ENCODE assay signal across 23 cellular contexts in genomic region chr2:181356526-181356925, GRCh38.
"Had no signal": no experiment of that assay in that cellular context is flagged by ENCODE, and none has a peak within 500 bp of the region (broad histone marks: within the 10 kb centered on the region; RNA-seq: fewer than 3 reads in every experiment).

No MANE protein-coding gene starts in this region.

- H3K9me3 Mint-ChIP-seq: dendritic cell treated with granulocyte-macrophage colony-stimulating factor and Interleukin-4, amounts not matched to agents 40 ng/mL and 50 ng/mL, for 4 days; effector memory CD8-positive, alpha-beta T cell; natural killer cell treated with Interleukin-12 subunit alpha and Interleukin-12 subunit beta and Interleukin-15 and Interleukin-18, amount 100 ng/mL, for 72 hours; stimulated activated naive CD8-positive, alpha-beta T cell treated with anti-CD3 and anti-CD28 coated beads, Interleukin-15, Interleukin-2, amounts not matched to agents 100 ng/mL and 50 ng/mL, for 24 hours had no signal

- H3K36me3 ChIP-seq: esophagus muscularis mucosa, heart left ventricle, pancreas, tibial nerve, upper lobe of right lung, vagina had no signal

- H3K27me3 Mint-ChIP-seq: dendritic cell treated with granulocyte-macrophage colony-stimulating factor and Interleukin-4, amounts not matched to agents 40 ng/mL and 50 ng/mL, for 4 days; effector memory CD8-positive, alpha-beta T cell; natural killer cell treated with Interleukin-12 subunit alpha and Interleukin-12 subunit beta and Interleukin-15 and Interleukin-18, amount 100 ng/mL, for 72 hours; progenitor cell of endocrine pancreas; stimulated activated memory B cell treated with anti-CD40 and anti-IgM and Interleukin-4, amounts not matched to agents 10 μg/mL and 1 μg/mL and 100 μg/mL, for 72 hours; stimulated activated naive CD8-positive, alpha-beta T cell treated with anti-CD3 and anti-CD28 coated beads, Interleukin-15, Interleukin-2, amounts not matched to agents 100 ng/mL and 50 ng/mL, for 24 hours had no signal

- ATAC-seq: effector memory CD8-positive, alpha-beta T cell; heart left ventricle; left lobe of liver; natural killer cell treated with Interleukin-12 subunit alpha and Interleukin-12 subunit beta and Interleukin-15 and Interleukin-18, amount 100 ng/mL, for 72 hours; pancreas; right cardiac atrium; stimulated activated memory B cell treated with anti-CD40 and anti-IgM and Interleukin-4, amounts not matched to agents 10 μg/mL and 1 μg/mL and 100 μg/mL, for 72 hours; upper lobe of right lung had no signal

- H3K4me1 ChIP-seq: esophagus muscularis mucosa, pancreas, testis, tibial nerve, upper lobe of right lung, vagina had no signal

- H3K36me3 Mint-ChIP-seq: natural killer cell treated with Interleukin-12 subunit alpha and Interleukin-12 subunit beta and Interleukin-15 and Interleukin-18, amount 100 ng/mL, for 72 hours; stimulated activated memory B cell treated with anti-CD40 and anti-IgM and Interleukin-4, amounts not matched to agents 10 μg/mL and 1 μg/mL and 100 μg/mL, for 72 hours had no signal

- H3K27me3 ChIP-seq: esophagus muscularis mucosa, heart left ventricle, pancreas, testis, tibial nerve, upper lobe of right lung, vagina had no signal

- H3K9me3 ChIP-seq: esophagus muscularis mucosa, heart left ventricle, pancreas, testis, tibial nerve, upper lobe of right lung, vagina had no signal

- H3K4me3 Mint-ChIP-seq: dendritic cell treated with granulocyte-macrophage colony-stimulating factor and Interleukin-4, amounts not matched to agents 40 ng/mL and 50 ng/mL, for 4 days; effector memory CD8-positive, alpha-beta T cell; natural killer cell treated with Interleukin-12 subunit alpha and Interleukin-12 subunit beta and Interleukin-15 and Interleukin-18, amount 100 ng/mL, for 72 hours; stimulated activated memory B cell treated with anti-CD40 and anti-IgM and Interleukin-4, amounts not matched to agents 10 μg/mL and 1 μg/mL and 100 μg/mL, for 72 hours; stimulated activated naive CD8-positive, alpha-beta T cell treated with anti-CD3 and anti-CD28 coated beads, Interleukin-15, Interleukin-2, amounts not matched to agents 100 ng/mL and 50 ng/mL, for 24 hours had no signal

- H3K4me3 ChIP-seq: esophagus muscularis mucosa, heart left ventricle, pancreas, testis, tibial nerve, upper lobe of right lung, vagina had no signal

- H3K27ac ChIP-seq: epithelial cell of prostate, esophagus muscularis mucosa, heart left ventricle, pancreas, testis, tibial nerve, upper lobe of right lung, vagina had no signal

- H3K27ac Mint-ChIP-seq: dendritic cell treated with granulocyte-macrophage colony-stimulating factor and Interleukin-4, amounts not matched to agents 40 ng/mL and 50 ng/mL, for 4 days; effector memory CD8-positive, alpha-beta T cell; natural killer cell treated with Interleukin-12 subunit alpha and Interleukin-12 subunit beta and Interleukin-15 and Interleukin-18, amount 100 ng/mL, for 72 hours; progenitor cell of endocrine pancreas; stimulated activated naive CD8-positive, alpha-beta T cell treated with anti-CD3 and anti-CD28 coated beads, Interleukin-15, Interleukin-2, amounts not matched to agents 100 ng/mL and 50 ng/mL, for 24 hours had no signal

- DNase-seq: effector memory CD8-positive, alpha-beta T cell; foreskin melanocyte; heart left ventricle; hypothalamus; islet precursor cell; mammary epithelial cell; occipital lobe; pancreas; right cardiac atrium; stimulated activated CD4-positive, alpha-beta T cell treated with anti-CD3 and anti-CD28 coated beads, Interleukin-4, amount 100 ng/mL, for 1 hour; stimulated activated CD8-positive, alpha-beta memory T cell treated with anti-CD3 and anti-CD28 coated beads, Interleukin-4, amount 100 ng/mL, for 48 hours; testis; upper lobe of right lung had no signal
